In genomic region chr5:124822647-124823046, GRCh38 we compare ENCODE assay signal across 22 cellular contexts.
"Had no signal": no experiment of that assay in that cellular context is flagged by ENCODE, and none has a peak within 500 bp of the region (broad histone marks: within the 10 kb centered on the region; RNA-seq: fewer than 3 reads in every experiment).

No MANE protein-coding gene starts in this region.

- H3K4me3 Mint-ChIP-seq: naive B cell; natural killer cell; nephron progenitor cell; stimulated activated naive B cell treated with anti-CD40 and anti-IgM and Interleukin-4, amounts not matched to agents 10 μg/mL and 1 μg/mL and 100 μg/mL, for 72 hours; stimulated activated naive CD8-positive, alpha-beta T cell treated with anti-CD3 and anti-CD28 coated beads, Interleukin-15, Interleukin-2, amounts not matched to agents 100 ng/mL and 50 ng/mL, for 24 hours had no signal

- H3K27me3 ChIP-seq: ovary, right atrium auricular region, right lobe of liver, suprapubic skin, tibial artery, upper lobe of right lung had no signal

- DNase-seq: head of caudate nucleus; hippocampal formation; left ventricle myocardium inferior; mesenchymal stem cell; naive B cell; natural killer cell; nephron progenitor cell; ovary; right lobe of liver; stimulated activated CD4-positive, alpha-beta T cell treated with anti-CD3 and anti-CD28 coated beads, Interleukin-12 subunit alpha, Interleukin-12 subunit beta, amount 100 ng/mL, for 4 hours; stimulated activated CD4-positive, alpha-beta T cell treated with anti-CD3 and anti-CD28 coated beads, Interleukin-15, amount 100 ng/mL, for 24 hours; stimulated activated CD4-positive, alpha-beta T cell treated with anti-CD3 and anti-CD28 coated beads, Interleukin-2, amount 100 ng/mL, for 24 hours; stimulated activated CD4-positive, alpha-beta T cell treated with anti-CD3 and anti-CD28 coated beads, Interleukin-4, amount 100 ng/mL, for 1 hour; stimulated activated naive B cell treated with anti-CD40 and anti-IgM and Interleukin-4, amounts not matched to agents 10 μg/mL and 1 μg/mL and 100 μg/mL, for 72 hours; tibial artery; trophoblast cell; upper lobe of right lung had no signal

- H3K4me1 ChIP-seq: right lobe of liver, suprapubic skin had no signal

- H3K36me3 ChIP-seq: left ventricle myocardium inferior, ovary, right atrium auricular region, right lobe of liver, suprapubic skin, thoracic aorta, tibial artery, upper lobe of right lung had no signal

- H3K4me1 Mint-ChIP-seq: natural killer cell had no signal

- H3K27me3 Mint-ChIP-seq: naive B cell; progenitor cell of endocrine pancreas; stimulated activated naive CD8-positive, alpha-beta T cell treated with anti-CD3 and anti-CD28 coated beads, Interleukin-15, Interleukin-2, amounts not matched to agents 100 ng/mL and 50 ng/mL, for 24 hours had no signal

- H3K36me3 Mint-ChIP-seq: naive B cell, natural killer cell had no signal

- H3K9me3 Mint-ChIP-seq: naive B cell; natural killer cell; stimulated activated naive B cell treated with anti-CD40 and anti-IgM and Interleukin-4, amounts not matched to agents 10 μg/mL and 1 μg/mL and 100 μg/mL, for 72 hours; stimulated activated naive CD8-positive, alpha-beta T cell treated with anti-CD3 and anti-CD28 coated beads, Interleukin-15, Interleukin-2, amounts not matched to agents 100 ng/mL and 50 ng/mL, for 24 hours had no signal

- H3K9me3 ChIP-seq: left ventricle myocardium inferior, ovary, right atrium auricular region, right lobe of liver, suprapubic skin, thoracic aorta, tibial artery, upper lobe of right lung had no signal

- H3K4me3 ChIP-seq: left ventricle myocardium inferior, ovary, right atrium auricular region, right lobe of liver, suprapubic skin, thoracic aorta, tibial artery, upper lobe of right lung had no signal

- H3K27ac ChIP-seq: left ventricle myocardium inferior, ovary, right atrium auricular region, right lobe of liver, suprapubic skin, thoracic aorta, tibial artery, upper lobe of right lung had no signal

- H3K27ac Mint-ChIP-seq: naive B cell; natural killer cell; nephron progenitor cell; stimulated activated naive B cell treated with anti-CD40 and anti-IgM and Interleukin-4, amounts not matched to agents 10 μg/mL and 1 μg/mL and 100 μg/mL, for 72 hours; stimulated activated naive CD8-positive, alpha-beta T cell treated with anti-CD3 and anti-CD28 coated beads, Interleukin-15, Interleukin-2, amounts not matched to agents 100 ng/mL and 50 ng/mL, for 24 hours had no signal
